Comparison of ENCODE assay signal across 8 cellular contexts in genomic region chr20:37528442-37529213, GRCh38. TPM values are rescaled to one million over a fixed set of nuclear protein-coding genes. Genes with fewer than 3 reads are reported as not detected.
DNase-seq lines count a peak whose midpoint lies in the region; ATAC-seq and TF ChIP-seq lines count a peak whose summit lies in the region.

No MANE protein-coding gene starts in this region.

- H3K36me3 ChIP-seq in thoracic aorta = no peaks in the 10 kb centered on the region

- H3K27ac ChIP-seq in layer of hippocampus (ENCODE audit: low read depth, low read length) (peak overlapping the region; percentile 99), thoracic aorta (peak overlapping the region; percentile 87 to 98)

- H3K4me3 Mint-ChIP-seq in activated naive CD4-positive, alpha-beta T cell treated with anti-CD3 and anti-CD28 coated beads, Interleukin-2, amount 50 U/mL, for 24 hours = peak overlapping the region; percentile 90

- H3K4me3 ChIP-seq in thoracic aorta = peak overlapping the region; percentile 100

- peaks cover 17 to 34% of the 10 kb centered on the region in 2 donors for H3K4me1 ChIP-seq in thoracic aorta (ENCODE audit: control insufficient read depth in 1 of 2, low read depth in 2 of 2)

- H3K27me3 ChIP-seq in layer of hippocampus (ENCODE audit: control insufficient read depth, insufficient read depth, low read length) = no peaks in the 10 kb centered on the region
- no peaks in the 10 kb centered on the region for H3K27me3 ChIP-seq in thoracic aorta (replicated peaks; ENCODE audit: insufficient read depth)

- ATAC-seq in thoracic aorta (ENCODE audit: insufficient number of reproducible peaks, low FRiP score, low read depth) = no peak

- H3K27me3 Mint-ChIP-seq in activated naive CD4-positive, alpha-beta T cell treated with anti-CD3 and anti-CD28 coated beads, Interleukin-2, amount 50 U/mL, for 24 hours = no peaks in the 10 kb centered on the region

- peaks cover 3% of the 10 kb centered on the region for H3K36me3 Mint-ChIP-seq in activated naive CD4-positive, alpha-beta T cell treated with anti-CD3 and anti-CD28 coated beads, Interleukin-2, amount 50 U/mL, for 24 hours

- no peaks in the 10 kb centered on the region for H3K9me3 ChIP-seq in thoracic aorta

- no peak for TF ChIP-seq CTCF in thoracic aorta (IDR thresholded peaks at IDR 0.05)

- peak overlapping the region; percentile 100 for H3K27ac Mint-ChIP-seq in activated naive CD4-positive, alpha-beta T cell treated with anti-CD3 and anti-CD28 coated beads, Interleukin-2, amount 50 U/mL, for 24 hours

- H3K9me3 Mint-ChIP-seq in activated naive CD4-positive, alpha-beta T cell treated with anti-CD3 and anti-CD28 coated beads, Interleukin-2, amount 50 U/mL, for 24 hours = no peaks in the 10 kb centered on the region

- peaks cover 40% of the 10 kb centered on the region for H3K4me1 Mint-ChIP-seq in activated naive CD4-positive, alpha-beta T cell treated with anti-CD3 and anti-CD28 coated beads, Interleukin-2, amount 50 U/mL, for 24 hours

- peak; percentile 56 for DNase-seq in activated CD8-positive, alpha-beta memory T cell treated with anti-CD3 and anti-CD28 coated beads for 24 hours
- no peak for DNase-seq in activated CD8-positive, alpha-beta memory T cell treated with anti-CD3 and anti-CD28 coated beads, Interleukin-2, amount 50 U/mL, for 4 hours
- DNase-seq in thoracic aorta (ENCODE audit: low spot score) (no peak), OCI-M1 (lab: John Stamatoyannopoulos, UW) (no peak), activated gamma-delta T cell (lab: John Stamatoyannopoulos, UW) (no peak), HPDE6-E6E7 (ENCODE audit: extremely low spot score) (no peak)

RNA-seq across cellular contexts. Expression of gene BLCAP, which starts 1.0 kb away (rescaled TPM):
- total RNA-seq in thoracic aorta = 10 to 100 TPM; 28.4 to 42.0 TPM

RNA-seq across cellular contexts. Expression of gene NNAT, which starts 7.6 kb away (rescaled TPM):
- total RNA-seq in thoracic aorta = under 1 TPM in 1 of 2 donors, not detected in 1; 0.81 TPM
